ENCODE assay signal across 1 cellular context in the genomic region with DNA sequence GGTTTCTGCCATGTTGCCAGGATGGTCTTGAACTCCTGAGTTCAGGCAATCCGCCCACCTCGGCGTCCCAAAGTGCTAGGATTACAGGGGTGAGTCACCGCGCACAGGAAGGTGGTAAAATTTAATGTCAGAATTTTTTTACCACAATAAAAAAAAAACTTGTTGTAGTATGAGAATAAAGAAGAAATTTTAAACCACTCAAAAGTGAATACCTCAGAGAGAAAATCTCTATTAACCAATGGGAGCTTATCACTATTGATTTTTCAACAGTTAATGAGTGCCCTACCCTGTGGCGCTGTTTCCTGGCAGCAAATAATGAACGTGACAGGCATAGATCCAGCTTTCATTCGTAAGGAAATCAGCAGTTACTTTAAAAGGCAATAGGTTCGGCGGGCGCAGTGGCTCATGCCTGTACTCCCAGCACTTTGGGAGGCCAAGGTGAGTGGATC.
TF ChIP-seq lines count a peak whose summit lies in the region.

No MANE protein-coding gene starts in this region.

TF ChIP-seq in GM23338, 12 proteins besides CTCF, POLR2A, EP300 and RAD21 (continued from another document):
- TF ChIP-seq ZNF462 (CRISPR knock-in tag; IDR thresholded peaks at IDR 0.05) (no peak), CREB1 (CRISPR knock-in tag; IDR thresholded peaks at IDR 0.05; ENCODE audit: low read depth) (no peak), NANOG (IDR thresholded peaks at IDR 0.05; ENCODE audit: borderline replicate concordance) (no peak), EZH2 (IDR thresholded peaks at IDR 0.05; ENCODE audit: low read depth, unreplicated experiment) (no peak), ZNF114 (CRISPR knock-in tag; IDR thresholded peaks at IDR 0.05) (no peak), ZNF331 (CRISPR knock-in tag; IDR thresholded peaks at IDR 0.05; ENCODE audit: low read depth) (no peak), POLR2AphosphoS5 (IDR thresholded peaks at IDR 0.05; ENCODE audit: low read depth) (no peak), REST (IDR thresholded peaks at IDR 0.05; ENCODE audit: unreplicated experiment) (no peak)
